In the genomic region with DNA sequence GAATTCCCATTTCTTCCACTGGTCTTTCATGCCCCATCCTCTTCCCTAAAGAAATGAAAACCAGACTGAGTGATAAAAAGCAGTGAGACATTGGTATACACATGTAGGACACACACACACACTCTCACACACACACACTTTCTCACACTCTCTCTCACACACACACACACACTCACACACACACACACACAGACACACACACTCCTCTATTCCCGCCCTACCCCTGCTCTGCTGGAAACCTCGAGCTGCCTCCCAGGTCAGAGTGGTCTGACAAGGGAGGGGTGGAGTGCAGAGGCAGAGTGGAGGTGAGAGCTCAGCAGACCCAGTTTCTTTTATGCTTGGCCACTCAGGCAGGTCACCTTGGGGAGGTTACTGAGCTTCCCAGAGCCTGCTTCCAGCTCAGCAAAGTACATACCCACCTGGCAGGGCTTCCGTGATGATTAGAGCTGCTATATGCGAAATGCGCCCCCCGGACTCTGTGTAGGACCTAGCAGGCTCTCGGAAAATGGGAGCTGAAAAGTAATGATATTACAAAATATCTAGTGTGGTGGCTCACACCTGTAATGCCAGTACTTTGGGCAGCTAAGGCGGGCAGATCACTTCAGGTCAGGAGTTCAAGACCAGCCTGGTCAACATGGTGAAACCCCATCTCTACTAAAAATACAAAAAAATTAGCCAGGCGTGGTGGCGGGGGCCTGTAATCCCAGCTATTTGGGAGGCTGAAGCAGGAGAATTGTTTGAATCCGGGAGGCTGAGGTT, we compare ENCODE assay signal across 1 cellular context.
TF ChIP-seq lines count a peak whose summit lies in the region.

No MANE protein-coding gene starts in this region.

TF ChIP-seq in A549, 52 proteins besides CTCF, POLR2A, EP300 and RAD21:
- peak; percentile 11; the same call in 1 of the 2 replicates for TF ChIP-seq FOSB (CRISPR knock-in tag; IDR thresholded peaks at IDR 0.05)
- TF ChIP-seq SREBF2 (IDR thresholded peaks at IDR 0.05), result no peak
- no peak for TF ChIP-seq NFE2L2 (conservative IDR thresholded peaks at IDR 0.05; ENCODE audit: low read length)
- TF ChIP-seq KDM5A (IDR thresholded peaks at IDR 0.05), result no peak
- TF ChIP-seq, protein P1, sequence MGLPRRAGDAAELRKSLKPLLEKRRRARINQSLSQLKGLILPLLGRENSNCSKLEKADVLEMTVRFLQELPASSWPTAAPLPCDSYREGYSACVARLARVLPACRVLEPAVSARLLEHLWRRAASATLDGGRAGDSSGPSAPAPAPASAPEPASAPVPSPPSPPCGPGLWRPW (IDR thresholded peaks at IDR 0.05), result no peak
- TF ChIP-seq TFCP2L1 (CRISPR knock-in tag; IDR thresholded peaks at IDR 0.05), result peak; percentile 88
- TF ChIP-seq USF2 (IDR thresholded peaks at IDR 0.05), result no peak
- TF ChIP-seq FOSL2 (IDR thresholded peaks at IDR 0.05), result no peak
- no peak; the same call in 1 of the 2 replicates for TF ChIP-seq FOSL2 (CRISPR knock-in tag; IDR thresholded peaks at IDR 0.05)
- TF ChIP-seq JUN (IDR thresholded peaks at IDR 0.05), result no peak
- TF ChIP-seq NR3C1 (IDR thresholded peaks at IDR 0.05), result no peak
- TF ChIP-seq, protein P2, sequence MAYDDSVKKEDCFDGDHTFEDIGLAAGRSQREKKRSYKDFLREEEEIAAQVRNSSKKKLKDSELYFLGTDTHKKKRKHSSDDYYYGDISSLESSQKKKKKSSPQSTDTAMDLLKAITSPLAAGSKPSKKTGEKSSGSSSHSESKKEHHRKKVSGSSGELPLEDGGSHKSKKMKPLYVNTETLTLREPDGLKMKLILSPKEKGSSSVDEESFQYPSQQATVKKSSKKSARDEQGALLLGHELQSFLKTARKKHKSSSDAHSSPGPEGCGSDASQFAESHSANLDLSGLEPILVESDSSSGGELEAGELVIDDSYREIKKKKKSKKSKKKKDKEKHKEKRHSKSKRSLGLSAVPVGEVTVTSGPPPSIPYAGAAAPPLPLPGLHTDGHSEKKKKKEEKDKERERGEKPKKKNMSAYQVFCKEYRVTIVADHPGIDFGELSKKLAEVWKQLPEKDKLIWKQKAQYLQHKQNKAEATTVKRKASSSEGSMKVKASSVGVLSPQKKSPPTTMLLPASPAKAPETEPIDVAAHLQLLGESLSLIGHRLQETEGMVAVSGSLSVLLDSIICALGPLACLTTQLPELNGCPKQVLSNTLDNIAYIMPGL (CRISPR knock-in tag; IDR thresholded peaks at IDR 0.05; ENCODE audit: borderline replicate concordance), result no peak
- no peak for TF ChIP-seq RCOR1 (IDR thresholded peaks at IDR 0.05; ENCODE audit: low read depth, low read length)
- no peak for TF ChIP-seq RFX5 (IDR thresholded peaks at IDR 0.05)
- TF ChIP-seq NPAS2 (CRISPR knock-in tag; IDR thresholded peaks at IDR 0.05; ENCODE audit: borderline replicate concordance), result no peak
- no peak for TF ChIP-seq MAX (IDR thresholded peaks at IDR 0.05)
- TF ChIP-seq MAZ (IDR thresholded peaks at IDR 0.05; ENCODE audit: borderline replicate concordance, low read depth, low read length), result no peak
- TF ChIP-seq FOXS1 (CRISPR knock-in tag; IDR thresholded peaks at IDR 0.05), result no peak
- no peak for TF ChIP-seq CBX8 (IDR thresholded peaks at IDR 0.05)
- no peak for TF ChIP-seq BHLHE40 (IDR thresholded peaks at IDR 0.05; ENCODE audit: low read depth, low read length)
- no peak for TF ChIP-seq POLR2AphosphoS2 (conservative IDR thresholded peaks at IDR 0.05; ENCODE audit: low read length)
- TF ChIP-seq PBX3 (IDR thresholded peaks at IDR 0.05), result no peak
- no peak for TF ChIP-seq ESRRA (IDR thresholded peaks at IDR 0.05; ENCODE audit: borderline replicate concordance, low read length)
- TF ChIP-seq CBX2 (IDR thresholded peaks at IDR 0.05; ENCODE audit: borderline replicate concordance, low read depth), result no peak
- TF ChIP-seq KDM1A (IDR thresholded peaks at IDR 0.05; ENCODE audit: low read depth), result no peak
- TF ChIP-seq CHD4 (IDR thresholded peaks at IDR 0.05; ENCODE audit: borderline replicate concordance), result 0 out of 2 replicates have a peak, but pooled peaks have one; percentile 56
- no peak for TF ChIP-seq MYC (IDR thresholded peaks at IDR 0.05; ENCODE audit: borderline replicate concordance, low read length)
- TF ChIP-seq ZC3H11A (IDR thresholded peaks at IDR 0.05), result no peak
- no peak for TF ChIP-seq CHD2 (IDR thresholded peaks at IDR 0.05; ENCODE audit: low read length, partially characterized antibody)
- no peak for TF ChIP-seq RARB (CRISPR knock-in tag; IDR thresholded peaks at IDR 0.05)
- no peak for TF ChIP-seq PHF8 (IDR thresholded peaks at IDR 0.05; ENCODE audit: borderline replicate concordance, low read depth)
- no peak for TF ChIP-seq JUNB (IDR thresholded peaks at IDR 0.05)
- peak; percentile 84; the same call in 1 of the 2 replicates for TF ChIP-seq HOXB13 (CRISPR knock-in tag; IDR thresholded peaks at IDR 0.05; ENCODE audit: low read depth)
- TF ChIP-seq, protein P3, sequence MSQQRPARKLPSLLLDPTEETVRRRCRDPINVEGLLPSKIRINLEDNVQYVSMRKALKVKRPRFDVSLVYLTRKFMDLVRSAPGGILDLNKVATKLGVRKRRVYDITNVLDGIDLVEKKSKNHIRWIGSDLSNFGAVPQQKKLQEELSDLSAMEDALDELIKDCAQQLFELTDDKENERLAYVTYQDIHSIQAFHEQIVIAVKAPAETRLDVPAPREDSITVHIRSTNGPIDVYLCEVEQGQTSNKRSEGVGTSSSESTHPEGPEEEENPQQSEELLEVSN (IDR thresholded peaks at IDR 0.05; ENCODE audit: borderline replicate concordance, low read depth), result no peak
- TF ChIP-seq ZNF302 (CRISPR knock-in tag; IDR thresholded peaks at IDR 0.05), result no peak; the same call in 1 of the 2 replicates
- TF ChIP-seq CEBPB (IDR thresholded peaks at IDR 0.05), result no peak
- no peak for TF ChIP-seq ZFP36 (IDR thresholded peaks at IDR 0.05; ENCODE audit: borderline replicate concordance, partially characterized antibody)
- no peak for TF ChIP-seq HEYL (CRISPR knock-in tag; IDR thresholded peaks at IDR 0.05)
- no peak; the same call in 1 of the 2 replicates for TF ChIP-seq EHF (CRISPR knock-in tag; IDR thresholded peaks at IDR 0.05)
- no peak; the same call in 1 of the 2 replicates for TF ChIP-seq HOXA7 (CRISPR knock-in tag; IDR thresholded peaks at IDR 0.05)
- TF ChIP-seq GATA3 (IDR thresholded peaks at IDR 0.05; ENCODE audit: borderline replicate concordance), result no peak
- TF ChIP-seq RNF2 (IDR thresholded peaks at IDR 0.05; ENCODE audit: borderline replicate concordance, low read depth), result no peak
- TF ChIP-seq HOXB5 (CRISPR knock-in tag; IDR thresholded peaks at IDR 0.05), result peak; percentile 65; the same call in 1 of the 2 replicates
- TF ChIP-seq ELK1 (IDR thresholded peaks at IDR 0.05; ENCODE audit: low read depth, low read length), result no peak
- TF ChIP-seq EHMT2 (IDR thresholded peaks at IDR 0.05; ENCODE audit: low read depth), result no peak
- TF ChIP-seq SMC3 (IDR thresholded peaks at IDR 0.05), result 0 out of 3 replicates have a peak, but pooled peaks have one; percentile 6
- TF ChIP-seq ZSCAN20 (CRISPR knock-in tag; IDR thresholded peaks at IDR 0.05), result no peak; the same call in 1 of the 2 replicates
